Comparison of ENCODE assay signal across 7 cellular contexts in genomic region chr20:21102691-21103311, GRCh38. TPM values are rescaled to one million over a fixed set of nuclear protein-coding genes. Genes with fewer than 3 reads are reported as not detected.
DNase-seq lines count a peak whose midpoint lies in the region; ATAC-seq and TF ChIP-seq lines count a peak whose summit lies in the region.

No MANE protein-coding gene starts in this region.

- H3K36me3 ChIP-seq in lower lobe of right lung (no peaks in the 10 kb centered on the region), suprapubic skin (no peaks in the 10 kb centered on the region)

- TF ChIP-seq CTCF in lower lobe of right lung (IDR thresholded peaks at IDR 0.05) (no peak), suprapubic skin (IDR thresholded peaks at IDR 0.05) (no peak)

- intact Hi-C loops in lower lobe of right lung (cut with DNase I): no loop called here

- peak overlapping the region; percentile 53 for H3K4me3 ChIP-seq in lower lobe of right lung
- peak overlapping the region; percentile 48 for H3K4me3 ChIP-seq in suprapubic skin

- H3K27ac ChIP-seq in lower lobe of right lung (no peak overlapping the region), suprapubic skin (no peak overlapping the region)

- ATAC-seq in GM18502 (IDR thresholded peaks at IDR 0.05; ENCODE audit: poor library complexity, unreplicated experiment) (peak; percentile 49), lower lobe of right lung (peak; percentile 56 to 63), GM19328 (IDR thresholded peaks at IDR 0.05; ENCODE audit: unreplicated experiment) (no peak)

- DNase-seq in NCI-H128 (lab: John Stamatoyannopoulos, UW; ENCODE audit: unreplicated experiment) (peak; percentile 11), astrocyte of the hippocampus (ENCODE audit: low read depth, low spot score) (peak; percentile 45), lower lobe of right lung (peak; percentile 66), suprapubic skin (ENCODE audit: low spot score in 2 of 2) (peak in 1 of 2 donors; percentile 76), GOT3 (lab: John Stamatoyannopoulos, UW) (no peak)

- no peak for TF ChIP-seq EP300 in suprapubic skin (IDR thresholded peaks at IDR 0.05)

- peaks cover 50% of the 10 kb centered on the region for H3K4me1 ChIP-seq in lower lobe of right lung
- peaks cover 59% of the 10 kb centered on the region for H3K4me1 ChIP-seq in suprapubic skin

- under 1% methylated on average over 8 of the region's 35 CpGs for WGBS in suprapubic skin

- H3K27me3 ChIP-seq in lower lobe of right lung (ENCODE audit: low read depth) (peaks cover 98% of the 10 kb centered on the region), suprapubic skin (peaks cover 86% of the 10 kb centered on the region)

- no peaks in the 10 kb centered on the region for H3K9me3 ChIP-seq in lower lobe of right lung
- no peaks in the 10 kb centered on the region for H3K9me3 ChIP-seq in suprapubic skin

- no peak for TF ChIP-seq POLR2A in suprapubic skin (IDR thresholded peaks at IDR 0.05)

RNA-seq across cellular contexts. Expression of gene LINC00237, which starts 3.4 kb away (rescaled TPM):
- not detected for total RNA-seq in lower lobe of right lung
- total RNA-seq in suprapubic skin: under 1 TPM in 1 of 4 donors, not detected in 3; 0.83 TPM

RNA-seq across cellular contexts. Expression of gene KIZ, which starts 23.1 kb away (rescaled TPM):
- total RNA-seq in lower lobe of right lung (19.2 TPM), suprapubic skin (10 to 100 TPM; 14.7 to 43.0 (median 34.0) TPM)
